19 cellular contexts compared by ENCODE assay signal in genomic region chr6:82362144-82362543, GRCh38. TPM values are rescaled to one million over a fixed set of nuclear protein-coding genes. Genes with fewer than 3 reads are reported as not detected.
A peak's percentile ranks its signal among the peaks of the same experiment; 100 is the strongest.
DNase-seq lines count a peak whose midpoint lies in the region; ATAC-seq and TF ChIP-seq lines count a peak whose summit lies in the region.
"Had no signal": no experiment of that assay in that cellular context is flagged by ENCODE, and none has a peak within 500 bp of the region (broad histone marks: within the 10 kb centered on the region; RNA-seq: fewer than 3 reads in every experiment).

No MANE protein-coding gene starts in this region.

- TF ChIP-seq CTCF in H9 (conservative IDR thresholded peaks at IDR 0.05) (no peak), fibroblast of villous mesenchyme (IDR thresholded peaks at IDR 0.05; ENCODE audit: insufficient read depth, low read depth, low read length) (no peak), osteocyte (IDR thresholded peaks at IDR 0.05) (no peak)

- DNase-seq in H9: no peak
- DNase-seq in fibroblast of villous mesenchyme (ENCODE audit: low read depth): no peak
- no peak for DNase-seq in osteocyte (ENCODE audit: extremely low spot score, unreplicated experiment)
- no peak for DNase-seq in aorta
- DNase-seq in H4 (ENCODE audit: low spot score): no peak
- DNase-seq in SW 1271 (lab: John Stamatoyannopoulos, UW): no peak
- DNase-seq: activated CD4-positive, alpha-beta T cell treated with anti-CD3 and anti-CD28 coated beads, Interleukin-2, amount 50 U/mL, for 4 hours; activated naive CD4-positive, alpha-beta T cell treated with Interleukin-2 at 50 U/mL for 16 hours; DMS 273 treated with DMSO at 0.1 percent for 48 hours; immature natural killer cell; naive thymus-derived CD4-positive, alpha-beta T cell; NCI-H187 treated with DMSO at 0.1 percent for 48 hours had no signal

- no peaks in the 10 kb centered on the region for H3K9me3 Mint-ChIP-seq in H9
- no peaks in the 10 kb centered on the region for H3K9me3 Mint-ChIP-seq in activated T-helper 17 cell treated with anti-CD3 and anti-CD28 coated beads, Interleukin-2, amount 50 U/mL, for 72 hours
- H3K9me3 Mint-ChIP-seq in osteocyte (ENCODE audit: unreplicated experiment): no peaks in the 10 kb centered on the region
- H3K9me3 Mint-ChIP-seq: stimulated activated effector memory CD8-positive, alpha-beta T cell treated with anti-CD3 and anti-CD28 coated beads, Interleukin-12 subunit alpha, Interleukin-12 subunit beta, amount 100 ng/mL, for 72 hours had no signal

- no peak overlapping the region for H2BK20ac ChIP-seq in H9 (ENCODE audit: low read depth, low read length, poor library complexity, severe bottlenecking)

- intact Hi-C loops in aorta (cut with DNase I): loop anchor here in 1 of 2 donors (10.0 kb wide), 1 partner anchor 117 kb away; the partner anchor contains the start of gene IBTK

- H3K79me2 ChIP-seq in H9 (ENCODE audit: insufficient read depth, low read length): no peaks in the 10 kb centered on the region; the same call in 1 of the 2 replicates

- H3K27me3 Mint-ChIP-seq in H9 (ENCODE audit: low read depth) (peaks cover 11% of the 10 kb centered on the region), osteocyte (ENCODE audit: unreplicated experiment) (peaks cover 49% of the 10 kb centered on the region)
- H3K27me3 Mint-ChIP-seq in activated T-helper 17 cell treated with anti-CD3 and anti-CD28 coated beads, Interleukin-2, amount 50 U/mL, for 72 hours: peaks cover 22% of the 10 kb centered on the region

- no peak for ATAC-seq in activated T-helper 17 cell treated with anti-CD3 and anti-CD28 coated beads, Interleukin-2, amount 50 U/mL, for 72 hours (replicated peaks)
- ATAC-seq in aorta (ENCODE audit: low FRiP score) (no peak), GM21786 (IDR thresholded peaks at IDR 0.05; ENCODE audit: unreplicated experiment) (no peak)
- ATAC-seq: naive thymus-derived CD4-positive, alpha-beta T cell; stimulated activated effector memory CD8-positive, alpha-beta T cell treated with anti-CD3 and anti-CD28 coated beads, Interleukin-12 subunit alpha, Interleukin-12 subunit beta, amount 100 ng/mL, for 72 hours had no signal

- no peaks in the 10 kb centered on the region for H3K36me3 ChIP-seq in aorta (ENCODE audit: control insufficient read depth in 1 of 2, insufficient read depth in 2 of 2, low read length in 1 of 2)
- H3K36me3 ChIP-seq: BLaER1, thoracic aorta had no signal

- no peak overlapping the region for H2AK5ac ChIP-seq in H9 (ENCODE audit: insufficient read length, low read length)

- no CpG with 5 or more reads among the region's 4 CpGs for WGBS in H9 (ENCODE audit: extremely low coverage, insufficient read length, low lambda C conversion rate)
- WGBS in aorta, 2 donors: 55 to 60% methylated on average over 4 of the region's 4 CpGs

- H3K27ac Mint-ChIP-seq in H9 (no peak overlapping the region), osteocyte (ENCODE audit: unreplicated experiment) (no peak overlapping the region)
- no peak overlapping the region for H3K27ac Mint-ChIP-seq in activated T-helper 17 cell treated with anti-CD3 and anti-CD28 coated beads, Interleukin-2, amount 50 U/mL, for 72 hours
- H3K27ac Mint-ChIP-seq: immature natural killer cell; naive thymus-derived CD4-positive, alpha-beta T cell; stimulated activated effector memory CD8-positive, alpha-beta T cell treated with anti-CD3 and anti-CD28 coated beads, Interleukin-12 subunit alpha, Interleukin-12 subunit beta, amount 100 ng/mL, for 72 hours had no signal

- H3K18ac ChIP-seq in H9 (ENCODE audit: insufficient read length, low read depth, low read length): no peak overlapping the region

- H3K36me3 Mint-ChIP-seq in H9 (ENCODE audit: insufficient read depth in 1 of 3, low read depth in 3 of 3) (peaks cover 3 to 9% (median 7%) of the 10 kb centered on the region in 3 experiments; a peak in 5 of 7 replicates), osteocyte (ENCODE audit: unreplicated experiment) (peaks cover 11% of the 10 kb centered on the region)
- peaks cover 11% of the 10 kb centered on the region for H3K36me3 Mint-ChIP-seq in activated T-helper 17 cell treated with anti-CD3 and anti-CD28 coated beads, Interleukin-2, amount 50 U/mL, for 72 hours (ENCODE audit: low read depth)
- H3K36me3 Mint-ChIP-seq: immature natural killer cell; stimulated activated effector memory CD8-positive, alpha-beta T cell treated with anti-CD3 and anti-CD28 coated beads, Interleukin-12 subunit alpha, Interleukin-12 subunit beta, amount 100 ng/mL, for 72 hours had no signal

- H3K4me1 Mint-ChIP-seq in H9: peaks cover 22 to 27% of the 10 kb centered on the region in 2 experiments
- H3K4me1 Mint-ChIP-seq in activated T-helper 17 cell treated with anti-CD3 and anti-CD28 coated beads, Interleukin-2, amount 50 U/mL, for 72 hours: peaks cover 9% of the 10 kb centered on the region
- H3K4me1 Mint-ChIP-seq in osteocyte (ENCODE audit: unreplicated experiment): peaks cover 23% of the 10 kb centered on the region

- no peak overlapping the region for H3K23ac ChIP-seq in H9 (ENCODE audit: insufficient read length, low read depth, low read length)

- no peak overlapping the region for H3K27ac ChIP-seq in H9 (ENCODE audit: insufficient read length, low read depth, low read length)
- no peak overlapping the region for H3K27ac ChIP-seq in aorta (ENCODE audit: low read depth in 1 of 2, low read length in 2 of 2)
- H3K27ac ChIP-seq: BLaER1, HL-60, thoracic aorta had no signal

- no peak overlapping the region for H3K56ac ChIP-seq in H9 (ENCODE audit: insufficient read length, low read depth, low read length)

- no peak overlapping the region for H2BK5ac ChIP-seq in H9 (ENCODE audit: insufficient read length, low read length)

- H3K4me3 Mint-ChIP-seq in H9 (peak overlapping the region; percentile 96 to 98), osteocyte (ENCODE audit: unreplicated experiment) (peak overlapping the region; percentile 18)
- H3K4me3 Mint-ChIP-seq in activated T-helper 17 cell treated with anti-CD3 and anti-CD28 coated beads, Interleukin-2, amount 50 U/mL, for 72 hours: peak overlapping the region; percentile 85

- no peak overlapping the region for H4K91ac ChIP-seq in H9 (ENCODE audit: insufficient read length, low read depth, low read length)

- no peaks in the 10 kb centered on the region for H3K79me1 ChIP-seq in H9 (ENCODE audit: insufficient read depth, low read depth, low read length, poor library complexity, severe bottlenecking)

- H3K4me1 ChIP-seq in H9 (ENCODE audit: insufficient read depth, low read length) (peaks cover 4% of the 10 kb centered on the region; the same call in 1 of the 2 replicates), aorta (ENCODE audit: control insufficient read depth in 1 of 2, insufficient read depth in 2 of 2, low read length in 2 of 2) (peaks cover 0 to 2% of the 10 kb centered on the region in 2 donors)
- H3K4me1 ChIP-seq: BLaER1 had no signal

- H2BK12ac ChIP-seq in H9 (ENCODE audit: insufficient read length, low read depth, low read length): no peak overlapping the region

- H3K9me3 ChIP-seq in H9 (ENCODE audit: control insufficient read depth, low read depth, low read length) (no peaks in the 10 kb centered on the region), aorta (ENCODE audit: control insufficient read depth, low read length) (no peaks in the 10 kb centered on the region)
- H3K9me3 ChIP-seq: thoracic aorta had no signal

- H3K4ac ChIP-seq in H9 (ENCODE audit: low read depth, low read length): no peak overlapping the region

- H3T11ph ChIP-seq in H9 (ENCODE audit: low read length): no peak overlapping the region

- no peak overlapping the region for H4K5ac ChIP-seq in H9 (ENCODE audit: insufficient read length, low read depth, low read length)

- no peak overlapping the region for H3K9ac ChIP-seq in H9 (ENCODE audit: extremely low read depth, insufficient read length, low read length)
- H3K9ac ChIP-seq: BLaER1 had no signal

- no peaks in the 10 kb centered on the region for H4K20me1 ChIP-seq in H9 (ENCODE audit: control insufficient read depth, insufficient read depth, insufficient read length)
- H4K20me1 ChIP-seq: BLaER1 had no signal

- H3K4me3 ChIP-seq in fibroblast of villous mesenchyme (ENCODE audit: low read depth, low read length) (peak overlapping the region; percentile 88), aorta (ENCODE audit: low read length in 2 of 2) (no peak overlapping the region)
- H3K4me3 ChIP-seq: BLaER1, lung had no signal

- H3K27me3 ChIP-seq in H9 (ENCODE audit: insufficient read depth, low read length) (no peaks in the 10 kb centered on the region), aorta (ENCODE audit: control insufficient read depth in 1 of 2, insufficient read depth in 2 of 2, low read length in 1 of 2) (no peaks in the 10 kb centered on the region)
- H3K27me3 ChIP-seq: BLaER1 had no signal

- peaks cover 11% of the 10 kb centered on the region for H3K23me2 ChIP-seq in H9 (ENCODE audit: insufficient read length, low read depth, low read length, poor library complexity, severe bottlenecking)

- peak overlapping the region; percentile 88 for H3K4me2 ChIP-seq in H9 (ENCODE audit: insufficient read depth, insufficient read length, low read length)
- H3K4me2 ChIP-seq: BLaER1 had no signal

- H3K14ac ChIP-seq in H9 (ENCODE audit: insufficient read depth, low read length): no peak overlapping the region

- no peak overlapping the region for H2BK120ac ChIP-seq in H9 (ENCODE audit: low read depth, low read length, poor library complexity, severe bottlenecking)

- no peak overlapping the region for H2AFZ ChIP-seq in H9 (ENCODE audit: low read length)

- H4K8ac ChIP-seq in H9 (replicated peaks; ENCODE audit: insufficient read length, low read depth, low read length): no peak overlapping the region

- no peak overlapping the region for H2BK15ac ChIP-seq in H9 (ENCODE audit: low read depth, low read length)

RNA-seq across cellular contexts. Expression of gene TPBG, which starts 1.5 kb away (rescaled TPM):
- total RNA-seq in H9 (2021): 19.0 and 20.8 TPM in 2 replicates
- 1 to 10 TPM in 1 of 2 donors, under 1 TPM in 1; 0.43 to 1.9 TPM for total RNA-seq in activated T-helper 17 cell treated with anti-CD3 and anti-CD28 coated beads, Interleukin-2, amount 50 U/mL, for 72 hours
- 47.5 and 67.0 TPM in 2 replicates for total RNA-seq in fibroblast of villous mesenchyme
- 44.1 and 47.1 TPM in 2 replicates for total RNA-seq in osteocyte
- total RNA-seq in aorta: 10 to 100 TPM; 20.1 to 27.6 TPM
- polyA plus RNA-seq in aorta: 10 to 100 TPM in 1 of 2 donors, 1 to 10 TPM in 1; 3.4 to 30.0 TPM
- total RNA-seq in H4 (2014; rRNA removed; shearing (Covaris generic)): 15.9 and 20.3 TPM in 2 replicates
- polyA plus RNA-seq: immature natural killer cell; naive thymus-derived CD4-positive, alpha-beta T cell had no signal

Comparison
In these comparisons a context has a peak if more than half of its experiments do, and no peak if none do; other contexts are left out.
1. H3K4me3 Mint-ChIP-seq: peak in every context shown above with its lines; median percentile 97 in H9; 85 in activated T-helper 17 cell treated with anti-CD3 and anti-CD28 coated beads, Interleukin-2, amount 50 U/mL, for 72 hours; 18 in osteocyte.